In the genomic region with DNA sequence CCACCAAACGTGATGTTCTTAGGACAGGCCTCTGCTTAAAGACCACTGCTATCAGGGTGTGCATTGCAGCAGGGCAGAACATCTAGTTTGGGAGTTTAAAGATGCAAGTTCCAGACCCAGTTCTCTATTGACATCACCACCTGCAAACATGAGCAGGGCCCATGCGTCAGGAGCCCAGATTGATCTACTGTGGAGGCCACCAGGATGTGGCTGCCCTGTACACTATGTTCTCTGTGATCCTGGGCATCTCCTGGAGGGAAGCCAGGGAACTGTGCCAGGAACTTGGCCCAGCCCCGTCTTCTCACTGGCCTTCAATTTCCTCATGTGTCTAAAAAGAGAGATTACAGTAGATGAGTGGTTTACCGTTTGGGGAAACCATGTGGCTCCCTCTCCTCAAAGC, we compare ENCODE assay signal across 10 cellular contexts.
A peak's percentile ranks its signal among the peaks of the same experiment; 100 is the strongest.
DNase-seq lines count a peak whose midpoint lies in the region; ATAC-seq, FAIRE-seq and TF ChIP-seq lines count a peak whose summit lies in the region.
"Had no signal": no experiment of that assay in that cellular context is flagged by ENCODE, and none has a peak within 500 bp of the region (broad histone marks: within the 10 kb centered on the region; RNA-seq: fewer than 3 reads in every experiment).

No MANE protein-coding gene starts in this region.

- no peak for FAIRE-seq in A549 (lab: Jason Lieb, UNC)

- whole genome bisulfite sequencing in A549 (ENCODE audit: missing lambda C conversion rate), result 39% methylated on average over 4 of the region's 4 CpGs

- no peak for TF ChIP-seq POLR2A in A549 (IDR thresholded peaks at IDR 0.05; ENCODE audit: low read length)

- no peak overlapping the region for H3K27ac Mint-ChIP-seq in T-cell

- DNase-seq in A549 (ENCODE audit: low read depth in 1 of 2, low spot score in 1 of 2) (peak in 1 of 2 experiments; percentile 58), M059J (ENCODE audit: low read depth) (peak; percentile 83), cerebellar nuclear complex (lab: John Stamatoyannopoulos, UW) (peak; percentile 60 to 82), medulla oblongata (ENCODE audit: extremely low spot score) (peak; percentile 63), NCI-H2171 treated with DMSO at 0.1 percent for 48 hours (lab: John Stamatoyannopoulos, UW) (no peak), T-cell (no peak)
- DNase-seq in NK-92 treated with Interleukin-12 subunit alpha and Interleukin-12 subunit beta, amount 100 ng/mL, for 24 hours (lab: John Stamatoyannopoulos, UW), result no peak
- DNase-seq: DND-41; stimulated activated naive CD8-positive, alpha-beta T cell treated with anti-CD3 and anti-CD28 coated beads, Interleukin-15, Interleukin-2, amounts not matched to agents 100 U/mL and 50 U/mL, for 24 hours had no signal

- CTCF ChIA-PET in A549 (lab: Yijun Ruan, JAX), result interaction anchor here (0.7 to 35.9 kb wide), 5 partner anchors 8 to 337 kb away, joined by 3 to 768 read pairs (median 5); partner anchors contain the start of gene SLC26A2
- CTCF ChIA-PET in T-cell (lab: Charles Lee), result interaction anchor here (0.5 to 0.6 kb wide), 2 partner anchors 60 to 790 kb away, joined by 4 to 5 read pairs; no protein-coding TSS in a partner anchor

- H3K4me1 ChIP-seq in A549, result peaks cover 31% of the 10 kb centered on the region

- no peak overlapping the region for H3K4me3 ChIP-seq in A549

- peak; percentile 46 to 66; a peak in 4 of 6 replicates for ATAC-seq in A549
- ATAC-seq in HG03159 (IDR thresholded peaks at IDR 0.05; ENCODE audit: unreplicated experiment), result no peak
- no peak for ATAC-seq in T-cell (replicated peaks in 1 of 4)
- ATAC-seq: stimulated activated naive CD8-positive, alpha-beta T cell treated with anti-CD3 and anti-CD28 coated beads, Interleukin-15, Interleukin-2, amounts not matched to agents 100 U/mL and 50 U/mL, for 24 hours had no signal

- H3K27ac ChIP-seq in A549, result peak overlapping the region; percentile 34 to 75; a peak in 2 of 6 replicates

- H3K4me2 ChIP-seq in A549, result peak overlapping the region; percentile 20

- TF ChIP-seq CTCF in A549 (IDR thresholded peaks at IDR 0.05), result no peak

- H3K9me3 ChIP-seq in A549, result no peaks in the 10 kb centered on the region

- TF ChIP-seq RAD21 in A549 (conservative IDR thresholded peaks at IDR 0.05 in 1 of 2, IDR thresholded peaks at IDR 0.05 in 1 of 2), result no peak

- no peaks in the 10 kb centered on the region for H3K9me3 Mint-ChIP-seq in T-cell

- peaks cover 3% of the 10 kb centered on the region for H3K36me3 Mint-ChIP-seq in T-cell

- H3K4me3 Mint-ChIP-seq in T-cell, result no peak overlapping the region

- POLR2A ChIA-PET in A549 (lab: Yijun Ruan, JAX), result no interaction called here
- POLR2A ChIA-PET in T-cell (lab: Charles Lee), result no interaction called here

- TF ChIP-seq EP300 in A549 (IDR thresholded peaks at IDR 0.05), result no peak

- H3K4me1 Mint-ChIP-seq in T-cell, result peaks cover 9 to 18% (median 12%) of the 10 kb centered on the region in 3 donors

- H3K27me3 Mint-ChIP-seq in T-cell, result no peaks in the 10 kb centered on the region

TF ChIP-seq in A549, 52 proteins besides CTCF, POLR2A, EP300 and RAD21:
- TF ChIP-seq KDM5A (IDR thresholded peaks at IDR 0.05) (no peak), MAX (IDR thresholded peaks at IDR 0.05) (peak; percentile 37; the same call in 1 of the 2 replicates), RCOR1 (IDR thresholded peaks at IDR 0.05; ENCODE audit: low read depth, low read length) (no peak)

Comparison
In these comparisons a context has a peak if more than half of its experiments do, and no peak if none do; other contexts are left out.
1. ATAC-seq: peak in A549 (2 of 2); none in HG03159 (single experiment) and T-cell (0 of 4).
2. DNase-seq: peak in M059J (single experiment), cerebellar nuclear complex (2 of 2) and medulla oblongata (single experiment); none in NCI-H2171 treated with DMSO at 0.1 percent for 48 hours (single experiment), T-cell (0 of 34) and NK-92 treated with Interleukin-12 subunit alpha and Interleukin-12 subunit beta, amount 100 ng/mL, for 24 hours (single experiment).